In the genomic region with DNA sequence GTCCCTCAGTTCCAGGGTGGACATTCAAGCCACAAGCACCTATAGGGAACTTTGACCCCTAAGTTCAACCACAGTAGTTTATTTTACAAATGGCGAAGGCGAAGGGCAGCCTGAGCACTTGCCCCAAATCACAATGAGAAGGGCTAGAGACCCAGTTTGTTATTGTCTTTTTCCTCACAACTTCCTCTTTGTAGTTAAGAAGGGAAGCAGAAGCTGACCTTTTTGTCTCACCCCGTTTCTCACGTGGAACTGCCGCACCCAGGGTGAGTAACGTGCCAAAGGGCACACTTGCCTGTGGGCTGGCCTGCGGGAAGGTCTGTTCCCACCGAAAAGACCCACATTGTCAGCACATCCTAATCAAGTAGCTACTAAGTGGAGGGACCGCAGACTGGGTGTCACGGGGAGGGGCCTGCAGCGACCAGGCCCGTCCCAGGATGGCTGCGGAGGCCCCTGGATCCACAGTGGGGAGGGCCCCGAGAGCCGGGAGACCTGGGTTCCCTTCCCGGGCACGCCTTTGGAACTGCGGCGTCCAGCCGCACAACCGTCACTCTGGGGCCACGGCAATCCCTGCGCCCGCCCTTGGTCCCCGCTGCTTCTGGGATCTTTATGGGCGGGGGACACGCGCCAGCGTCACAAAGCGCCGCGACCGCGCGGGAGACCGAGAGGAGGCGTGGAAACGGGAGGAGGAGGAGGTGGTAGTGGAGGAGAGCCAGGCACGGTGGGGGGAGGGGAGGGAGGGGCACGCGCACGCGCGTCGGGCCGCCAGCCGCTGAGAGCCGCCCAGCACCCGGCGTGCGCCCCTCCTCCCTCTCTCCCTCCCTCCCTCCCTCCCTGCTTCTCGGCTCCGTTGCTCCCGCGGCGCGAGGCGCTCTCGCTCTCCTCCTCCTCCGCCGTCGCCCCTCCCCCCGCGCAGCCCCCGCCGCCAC, we compare ENCODE assay signal across 1 cellular context.
TF ChIP-seq lines count a peak whose summit lies in the region.

A gene with protein sequence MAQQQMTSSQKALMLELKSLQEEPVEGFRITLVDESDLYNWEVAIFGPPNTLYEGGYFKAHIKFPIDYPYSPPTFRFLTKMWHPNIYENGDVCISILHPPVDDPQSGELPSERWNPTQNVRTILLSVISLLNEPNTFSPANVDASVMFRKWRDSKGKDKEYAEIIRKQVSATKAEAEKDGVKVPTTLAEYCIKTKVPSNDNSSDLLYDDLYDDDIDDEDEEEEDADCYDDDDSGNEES (plus strand): TSS at position 834 of the 926 bp plus-strand sequence. CDS start 598 bp downstream, outside the sequence.

TF ChIP-seq in GM12878, 131 proteins besides CTCF, POLR2A, EP300 and RAD21 (continued from another document and continues in another):
- TF ChIP-seq NR2C2 (IDR thresholded peaks at IDR 0.05; ENCODE audit: borderline replicate concordance, control insufficient read depth, insufficient read length, low read depth) = no peak
- TF ChIP-seq IRF3 (IDR thresholded peaks at IDR 0.05) = no peak
- no peak for TF ChIP-seq MEF2A (IDR thresholded peaks at IDR 0.05; ENCODE audit: insufficient read depth, low read depth, low read length)
- TF ChIP-seq NFXL1 (IDR thresholded peaks at IDR 0.05; ENCODE audit: borderline replicate concordance) = no peak
- no peak for TF ChIP-seq HDAC6 (IDR thresholded peaks at IDR 0.05; ENCODE audit: unreplicated experiment)
- TF ChIP-seq RCOR1 (conservative IDR thresholded peaks at IDR 0.05; ENCODE audit: low read depth, low read length) = no peak
- peak; percentile 97 for TF ChIP-seq NR2F1 (conservative IDR thresholded peaks at IDR 0.05)
- no peak for TF ChIP-seq SREBF1 (IDR thresholded peaks at IDR 0.05; ENCODE audit: low read length)
- peak; percentile 94 for TF ChIP-seq IKZF1 (conservative IDR thresholded peaks at IDR 0.05)
- TF ChIP-seq REST (IDR thresholded peaks at IDR 0.05; ENCODE audit: low read depth, low read length) = no peak
- TF ChIP-seq ZNF24 (IDR thresholded peaks at IDR 0.05) = no peak
- TF ChIP-seq KDM1A (IDR thresholded peaks at IDR 0.05; ENCODE audit: borderline replicate concordance) = no peak
- TF ChIP-seq EZH2 (IDR thresholded peaks at IDR 0.05; ENCODE audit: borderline replicate concordance, control insufficient read depth, low read depth, low read length) = no peak
- peak; percentile 68 for TF ChIP-seq MLLT1 (IDR thresholded peaks at IDR 0.05)
- no peak for TF ChIP-seq SUPT20H (IDR thresholded peaks at IDR 0.05; ENCODE audit: borderline replicate concordance, control insufficient read depth, low read depth, low read length)
- TF ChIP-seq NFYA (IDR thresholded peaks at IDR 0.05; ENCODE audit: borderline replicate concordance, low read depth, low read length) = no peak
- TF ChIP-seq SKIL (IDR thresholded peaks at IDR 0.05; ENCODE audit: low read depth, poor library complexity, severe bottlenecking) = peak; percentile 55
- peak; percentile 1 for TF ChIP-seq PBX3 (IDR thresholded peaks at IDR 0.05; ENCODE audit: insufficient replicate concordance, low read depth, low read length)
- TF ChIP-seq CHD2 (IDR thresholded peaks at IDR 0.05; ENCODE audit: borderline replicate concordance, low read depth, low read length) = peak; percentile 77
- TF ChIP-seq WRNIP1 (IDR thresholded peaks at IDR 0.05; ENCODE audit: borderline replicate concordance, low read depth, low read length) = no peak
- TF ChIP-seq, protein P1, sequence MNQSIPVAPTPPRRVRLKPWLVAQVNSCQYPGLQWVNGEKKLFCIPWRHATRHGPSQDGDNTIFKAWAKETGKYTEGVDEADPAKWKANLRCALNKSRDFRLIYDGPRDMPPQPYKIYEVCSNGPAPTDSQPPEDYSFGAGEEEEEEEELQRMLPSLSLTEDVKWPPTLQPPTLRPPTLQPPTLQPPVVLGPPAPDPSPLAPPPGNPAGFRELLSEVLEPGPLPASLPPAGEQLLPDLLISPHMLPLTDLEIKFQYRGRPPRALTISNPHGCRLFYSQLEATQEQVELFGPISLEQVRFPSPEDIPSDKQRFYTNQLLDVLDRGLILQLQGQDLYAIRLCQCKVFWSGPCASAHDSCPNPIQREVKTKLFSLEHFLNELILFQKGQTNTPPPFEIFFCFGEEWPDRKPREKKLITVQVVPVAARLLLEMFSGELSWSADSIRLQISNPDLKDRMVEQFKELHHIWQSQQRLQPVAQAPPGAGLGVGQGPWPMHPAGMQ (IDR thresholded peaks at IDR 0.05; ENCODE audit: borderline replicate concordance) = no peak
- TF ChIP-seq JUNB (IDR thresholded peaks at IDR 0.05) = no peak
- peak; percentile 42 for TF ChIP-seq RUNX3 (IDR thresholded peaks at IDR 0.05; ENCODE audit: low read length)
- TF ChIP-seq, protein P2, sequence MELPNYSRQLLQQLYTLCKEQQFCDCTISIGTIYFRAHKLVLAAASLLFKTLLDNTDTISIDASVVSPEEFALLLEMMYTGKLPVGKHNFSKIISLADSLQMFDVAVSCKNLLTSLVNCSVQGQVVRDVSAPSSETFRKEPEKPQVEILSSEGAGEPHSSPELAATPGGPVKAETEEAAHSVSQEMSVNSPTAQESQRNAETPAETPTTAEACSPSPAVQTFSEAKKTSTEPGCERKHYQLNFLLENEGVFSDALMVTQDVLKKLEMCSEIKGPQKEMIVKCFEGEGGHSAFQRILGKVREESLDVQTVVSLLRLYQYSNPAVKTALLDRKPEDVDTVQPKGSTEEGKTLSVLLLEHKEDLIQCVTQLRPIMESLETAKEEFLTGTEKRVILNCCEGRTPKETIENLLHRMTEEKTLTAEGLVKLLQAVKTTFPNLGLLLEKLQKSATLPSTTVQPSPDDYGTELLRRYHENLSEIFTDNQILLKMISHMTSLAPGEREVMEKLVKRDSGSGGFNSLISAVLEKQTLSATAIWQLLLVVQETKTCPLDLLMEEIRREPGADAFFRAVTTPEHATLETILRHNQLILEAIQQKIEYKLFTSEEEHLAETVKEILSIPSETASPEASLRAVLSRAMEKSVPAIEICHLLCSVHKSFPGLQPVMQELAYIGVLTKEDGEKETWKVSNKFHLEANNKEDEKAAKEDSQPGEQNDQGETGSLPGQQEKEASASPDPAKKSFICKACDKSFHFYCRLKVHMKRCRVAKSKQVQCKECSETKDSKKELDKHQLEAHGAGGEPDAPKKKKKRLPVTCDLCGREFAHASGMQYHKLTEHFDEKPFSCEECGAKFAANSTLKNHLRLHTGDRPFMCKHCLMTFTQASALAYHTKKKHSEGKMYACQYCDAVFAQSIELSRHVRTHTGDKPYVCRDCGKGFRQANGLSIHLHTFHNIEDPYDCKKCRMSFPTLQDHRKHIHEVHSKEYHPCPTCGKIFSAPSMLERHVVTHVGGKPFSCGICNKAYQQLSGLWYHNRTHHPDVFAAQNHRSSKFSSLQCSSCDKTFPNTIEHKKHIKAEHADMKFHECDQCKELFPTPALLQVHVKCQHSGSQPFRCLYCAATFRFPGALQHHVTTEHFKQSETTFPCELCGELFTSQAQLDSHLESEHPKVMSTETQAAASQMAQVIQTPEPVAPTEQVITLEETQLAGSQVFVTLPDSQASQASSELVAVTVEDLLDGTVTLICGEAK (IDR thresholded peaks at IDR 0.05; ENCODE audit: borderline replicate concordance) = no peak
- TF ChIP-seq POLR2AphosphoS5 (IDR thresholded peaks at IDR 0.05; ENCODE audit: low read length) = peak; percentile 77
- TF ChIP-seq GABPA (IDR thresholded peaks at IDR 0.05; ENCODE audit: low read depth) = no peak
- TF ChIP-seq CBX5 (IDR thresholded peaks at IDR 0.05; ENCODE audit: low read depth) = no peak
- no peak for TF ChIP-seq BRCA1 (IDR thresholded peaks at IDR 0.05; ENCODE audit: low read depth, low read length)
- no peak for TF ChIP-seq TCF7 (IDR thresholded peaks at IDR 0.05; ENCODE audit: borderline replicate concordance)
- no peak for TF ChIP-seq ZBTB4 (CRISPR knock-in tag; IDR thresholded peaks at IDR 0.05)
- TF ChIP-seq YY1 (IDR thresholded peaks at IDR 0.05; ENCODE audit: low read depth, low read length) = no peak
- peak; percentile 85; the same call in 1 of the 2 replicates for TF ChIP-seq MTA2 (IDR thresholded peaks at IDR 0.05; ENCODE audit: low read depth)
- 0 out of 2 replicates have a peak, but pooled peaks have one; percentile 14 for TF ChIP-seq TAF1 (IDR thresholded peaks at IDR 0.05; ENCODE audit: borderline replicate concordance, low read depth, low read length)
- 0 out of 2 replicates have a peak, but pooled peaks have one; percentile 22 for TF ChIP-seq ATF7 (IDR thresholded peaks at IDR 0.05; ENCODE audit: low read depth)
